ENCODE assay signal across 1 cellular context in the genomic region with DNA sequence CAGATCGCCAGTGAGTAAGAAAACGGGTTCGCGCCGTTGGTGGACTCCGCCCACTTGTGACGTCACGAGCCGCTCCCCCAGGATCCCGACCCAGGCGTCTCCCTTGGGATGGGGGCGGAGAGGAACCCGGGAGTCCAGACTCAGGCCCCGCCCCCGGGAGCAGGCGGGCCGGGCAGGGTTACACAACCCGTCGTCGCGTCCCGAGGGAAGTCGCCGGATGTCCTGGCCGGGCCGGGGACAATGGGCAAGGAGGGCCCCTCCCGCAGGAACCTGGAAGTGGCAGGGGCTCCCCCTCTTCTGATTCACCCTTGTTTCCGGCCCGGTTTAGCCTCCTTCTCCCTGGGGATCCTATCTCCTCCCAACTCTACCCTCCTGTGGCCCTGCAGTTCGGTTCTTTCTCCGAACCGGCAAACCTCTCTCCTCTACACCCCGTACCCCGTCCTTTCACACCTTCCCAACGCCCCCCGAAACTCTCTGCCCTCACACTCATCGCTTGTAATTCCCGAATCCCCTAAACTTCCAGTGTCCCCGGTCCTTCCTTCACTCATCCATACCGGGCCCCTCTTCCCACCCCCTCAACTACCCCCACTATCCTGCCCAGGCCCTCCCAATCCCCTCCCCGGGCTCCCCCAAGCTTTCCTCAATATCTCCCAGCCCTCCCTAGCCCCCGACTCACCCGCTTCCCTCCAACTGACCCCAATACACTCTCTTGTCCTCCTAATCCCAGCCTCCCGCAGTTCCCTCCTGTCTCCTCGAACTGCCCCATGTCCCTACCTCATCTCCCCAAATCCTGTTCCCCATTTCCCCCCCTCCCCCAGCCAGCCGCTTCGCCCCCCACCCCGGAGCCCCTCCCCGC.
TF ChIP-seq lines count a peak whose summit lies in the region.

No MANE protein-coding gene starts in this region.

TF ChIP-seq in K562, 482 proteins besides CTCF, POLR2A, EP300 and RAD21 (continued from another document and continues in another):
- no peak for TF ChIP-seq ZNF407 (IDR thresholded peaks at IDR 0.05; ENCODE audit: low read depth)
- no peak for TF ChIP-seq ZNF408 (CRISPR knock-in tag; IDR thresholded peaks at IDR 0.05; ENCODE audit: low read depth)
- TF ChIP-seq, protein P1, sequence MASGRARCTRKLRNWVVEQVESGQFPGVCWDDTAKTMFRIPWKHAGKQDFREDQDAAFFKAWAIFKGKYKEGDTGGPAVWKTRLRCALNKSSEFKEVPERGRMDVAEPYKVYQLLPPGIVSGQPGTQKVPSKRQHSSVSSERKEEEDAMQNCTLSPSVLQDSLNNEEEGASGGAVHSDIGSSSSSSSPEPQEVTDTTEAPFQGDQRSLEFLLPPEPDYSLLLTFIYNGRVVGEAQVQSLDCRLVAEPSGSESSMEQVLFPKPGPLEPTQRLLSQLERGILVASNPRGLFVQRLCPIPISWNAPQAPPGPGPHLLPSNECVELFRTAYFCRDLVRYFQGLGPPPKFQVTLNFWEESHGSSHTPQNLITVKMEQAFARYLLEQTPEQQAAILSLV (tag; IDR thresholded peaks at IDR 0.05) = no peak
- no peak for TF ChIP-seq HINFP (tag; conservative IDR thresholded peaks at IDR 0.05; ENCODE audit: low read depth)
- no peak for TF ChIP-seq ADNP (tag; IDR thresholded peaks at IDR 0.05)
- TF ChIP-seq E2F3 (CRISPR knock-in tag; IDR thresholded peaks at IDR 0.05) = no peak
- no peak for TF ChIP-seq BCOR (IDR thresholded peaks at IDR 0.05)
- no peak for TF ChIP-seq PCBP1 (IDR thresholded peaks at IDR 0.05; ENCODE audit: low read depth, low read length, poor library complexity, severe bottlenecking)
- TF ChIP-seq, protein P2, sequence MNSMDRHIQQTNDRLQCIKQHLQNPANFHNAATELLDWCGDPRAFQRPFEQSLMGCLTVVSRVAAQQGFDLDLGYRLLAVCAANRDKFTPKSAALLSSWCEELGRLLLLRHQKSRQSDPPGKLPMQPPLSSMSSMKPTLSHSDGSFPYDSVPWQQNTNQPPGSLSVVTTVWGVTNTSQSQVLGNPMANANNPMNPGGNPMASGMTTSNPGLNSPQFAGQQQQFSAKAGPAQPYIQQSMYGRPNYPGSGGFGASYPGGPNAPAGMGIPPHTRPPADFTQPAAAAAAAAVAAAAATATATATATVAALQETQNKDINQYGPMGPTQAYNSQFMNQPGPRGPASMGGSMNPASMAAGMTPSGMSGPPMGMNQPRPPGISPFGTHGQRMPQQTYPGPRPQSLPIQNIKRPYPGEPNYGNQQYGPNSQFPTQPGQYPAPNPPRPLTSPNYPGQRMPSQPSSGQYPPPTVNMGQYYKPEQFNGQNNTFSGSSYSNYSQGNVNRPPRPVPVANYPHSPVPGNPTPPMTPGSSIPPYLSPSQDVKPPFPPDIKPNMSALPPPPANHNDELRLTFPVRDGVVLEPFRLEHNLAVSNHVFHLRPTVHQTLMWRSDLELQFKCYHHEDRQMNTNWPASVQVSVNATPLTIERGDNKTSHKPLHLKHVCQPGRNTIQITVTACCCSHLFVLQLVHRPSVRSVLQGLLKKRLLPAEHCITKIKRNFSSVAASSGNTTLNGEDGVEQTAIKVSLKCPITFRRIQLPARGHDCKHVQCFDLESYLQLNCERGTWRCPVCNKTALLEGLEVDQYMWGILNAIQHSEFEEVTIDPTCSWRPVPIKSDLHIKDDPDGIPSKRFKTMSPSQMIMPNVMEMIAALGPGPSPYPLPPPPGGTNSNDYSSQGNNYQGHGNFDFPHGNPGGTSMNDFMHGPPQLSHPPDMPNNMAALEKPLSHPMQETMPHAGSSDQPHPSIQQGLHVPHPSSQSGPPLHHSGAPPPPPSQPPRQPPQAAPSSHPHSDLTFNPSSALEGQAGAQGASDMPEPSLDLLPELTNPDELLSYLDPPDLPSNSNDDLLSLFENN (IDR thresholded peaks at IDR 0.05; ENCODE audit: low read depth in 2 of 2, low read length in 2 of 2) = no peak
- no peak for TF ChIP-seq FOS (IDR thresholded peaks at IDR 0.05; ENCODE audit: extremely low read depth, insufficient read length)
- peak; percentile 74 for TF ChIP-seq TARDBP (IDR thresholded peaks at IDR 0.05)
- peak in 1 of 2 experiments; percentile 14; a peak in 1 of 4 replicates for TF ChIP-seq MNT (conservative IDR thresholded peaks at IDR 0.05)
- no peak for TF ChIP-seq KDM2B (CRISPR knock-in tag; IDR thresholded peaks at IDR 0.05)
- no peak for TF ChIP-seq RBM39 (optimal IDR thresholded peaks at IDR 0.05; ENCODE audit: low read depth, low read length)
- TF ChIP-seq ZNF592 (IDR thresholded peaks at IDR 0.05) = peak; percentile 32; the same call in 1 of the 2 replicates
- TF ChIP-seq YBX1 (IDR thresholded peaks at IDR 0.05) = no peak
- TF ChIP-seq HSF4 (CRISPR knock-in tag; IDR thresholded peaks at IDR 0.05; ENCODE audit: borderline replicate concordance) = no peak
- no peak for TF ChIP-seq TCFL5 (CRISPR knock-in tag; conservative IDR thresholded peaks at IDR 0.05)
- TF ChIP-seq ELF4 (CRISPR knock-in tag; IDR thresholded peaks at IDR 0.05) = peak; percentile 58; the same call in 1 of the 2 replicates
- TF ChIP-seq NFYB (IDR thresholded peaks at IDR 0.05; ENCODE audit: extremely low read depth, insufficient read length) = no peak
- TF ChIP-seq CBX5 (IDR thresholded peaks at IDR 0.05; ENCODE audit: borderline replicate concordance, low read depth) = no peak
- TF ChIP-seq CHCHD3 (CRISPR knock-in tag; IDR thresholded peaks at IDR 0.05) = no peak
- no peak for TF ChIP-seq PML (IDR thresholded peaks at IDR 0.05; ENCODE audit: low read length)
- peak; percentile 95 for TF ChIP-seq CEBPB (tag; IDR thresholded peaks at IDR 0.05)
- no peak for TF ChIP-seq ZZZ3 (IDR thresholded peaks at IDR 0.05)
- TF ChIP-seq, protein P3, sequence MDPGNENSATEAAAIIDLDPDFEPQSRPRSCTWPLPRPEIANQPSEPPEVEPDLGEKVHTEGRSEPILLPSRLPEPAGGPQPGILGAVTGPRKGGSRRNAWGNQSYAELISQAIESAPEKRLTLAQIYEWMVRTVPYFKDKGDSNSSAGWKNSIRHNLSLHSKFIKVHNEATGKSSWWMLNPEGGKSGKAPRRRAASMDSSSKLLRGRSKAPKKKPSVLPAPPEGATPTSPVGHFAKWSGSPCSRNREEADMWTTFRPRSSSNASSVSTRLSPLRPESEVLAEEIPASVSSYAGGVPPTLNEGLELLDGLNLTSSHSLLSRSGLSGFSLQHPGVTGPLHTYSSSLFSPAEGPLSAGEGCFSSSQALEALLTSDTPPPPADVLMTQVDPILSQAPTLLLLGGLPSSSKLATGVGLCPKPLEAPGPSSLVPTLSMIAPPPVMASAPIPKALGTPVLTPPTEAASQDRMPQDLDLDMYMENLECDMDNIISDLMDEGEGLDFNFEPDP (CRISPR knock-in tag; IDR thresholded peaks at IDR 0.05) = no peak
- TF ChIP-seq SP1 (CRISPR knock-in tag; IDR thresholded peaks at IDR 0.05) = peak; percentile 90; the same call in 1 of the 2 replicates
- TF ChIP-seq MTF1 (CRISPR knock-in tag; IDR thresholded peaks at IDR 0.05; ENCODE audit: borderline replicate concordance) = no peak
- no peak for TF ChIP-seq ZNF785 (CRISPR knock-in tag; IDR thresholded peaks at IDR 0.05)
- no peak for TF ChIP-seq ELF1 (tag; IDR thresholded peaks at IDR 0.05)
- no peak for TF ChIP-seq KLF16 (IDR thresholded peaks at IDR 0.05)
- TF ChIP-seq ZNF121 (CRISPR knock-in tag; conservative IDR thresholded peaks at IDR 0.05) = no peak
- no peak for TF ChIP-seq L3MBTL2 (IDR thresholded peaks at IDR 0.05)
- no peak for TF ChIP-seq ZNF175 (CRISPR knock-in tag; IDR thresholded peaks at IDR 0.05; ENCODE audit: low read depth)
